ENCODE assay signal across 1 cellular context in the genomic region with DNA sequence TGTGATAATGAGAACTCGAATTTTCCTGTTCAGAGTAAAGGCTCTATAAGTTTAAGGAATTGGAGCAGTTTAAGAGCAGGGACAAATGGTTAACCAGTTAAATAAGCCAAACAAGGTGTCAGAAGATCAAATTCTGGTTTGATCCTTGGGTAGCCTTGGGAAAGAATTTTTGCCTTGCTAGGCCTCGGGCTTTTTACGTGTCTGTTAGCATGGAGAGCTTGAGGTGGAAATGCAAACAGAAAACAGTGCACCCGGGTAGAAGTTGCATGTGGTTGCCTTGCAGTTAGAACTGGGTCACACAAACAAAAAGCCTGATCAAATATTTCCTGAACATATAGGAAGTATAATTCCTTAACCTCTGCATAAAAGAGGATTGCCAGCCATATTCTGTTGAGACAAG.
TF ChIP-seq lines count a peak whose summit lies in the region.

No MANE protein-coding gene starts in this region.

TF ChIP-seq in HepG2, 621 proteins besides CTCF, POLR2A, EP300 and RAD21:
- TF ChIP-seq, protein P1, sequence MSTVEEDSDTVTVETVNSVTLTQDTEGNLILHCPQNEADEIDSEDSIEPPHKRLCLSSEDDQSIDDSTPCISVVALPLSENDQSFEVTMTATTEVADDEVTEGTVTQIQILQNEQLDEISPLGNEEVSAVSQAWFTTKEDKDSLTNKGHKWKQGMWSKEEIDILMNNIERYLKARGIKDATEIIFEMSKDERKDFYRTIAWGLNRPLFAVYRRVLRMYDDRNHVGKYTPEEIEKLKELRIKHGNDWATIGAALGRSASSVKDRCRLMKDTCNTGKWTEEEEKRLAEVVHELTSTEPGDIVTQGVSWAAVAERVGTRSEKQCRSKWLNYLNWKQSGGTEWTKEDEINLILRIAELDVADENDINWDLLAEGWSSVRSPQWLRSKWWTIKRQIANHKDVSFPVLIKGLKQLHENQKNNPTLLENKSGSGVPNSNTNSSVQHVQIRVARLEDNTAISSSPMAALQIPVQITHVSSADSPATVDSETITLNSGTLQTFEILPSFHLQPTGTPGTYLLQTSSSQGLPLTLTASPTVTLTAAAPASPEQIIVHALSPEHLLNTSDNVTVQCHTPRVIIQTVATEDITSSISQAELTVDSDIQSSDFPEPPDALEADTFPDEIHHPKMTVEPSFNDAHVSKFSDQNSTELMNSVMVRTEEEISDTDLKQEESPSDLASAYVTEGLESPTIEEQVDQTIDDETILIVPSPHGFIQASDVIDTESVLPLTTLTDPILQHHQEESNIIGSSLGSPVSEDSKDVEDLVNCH (CRISPR knock-in tag; IDR thresholded peaks at IDR 0.05): no peak
- TF ChIP-seq, protein P2, sequence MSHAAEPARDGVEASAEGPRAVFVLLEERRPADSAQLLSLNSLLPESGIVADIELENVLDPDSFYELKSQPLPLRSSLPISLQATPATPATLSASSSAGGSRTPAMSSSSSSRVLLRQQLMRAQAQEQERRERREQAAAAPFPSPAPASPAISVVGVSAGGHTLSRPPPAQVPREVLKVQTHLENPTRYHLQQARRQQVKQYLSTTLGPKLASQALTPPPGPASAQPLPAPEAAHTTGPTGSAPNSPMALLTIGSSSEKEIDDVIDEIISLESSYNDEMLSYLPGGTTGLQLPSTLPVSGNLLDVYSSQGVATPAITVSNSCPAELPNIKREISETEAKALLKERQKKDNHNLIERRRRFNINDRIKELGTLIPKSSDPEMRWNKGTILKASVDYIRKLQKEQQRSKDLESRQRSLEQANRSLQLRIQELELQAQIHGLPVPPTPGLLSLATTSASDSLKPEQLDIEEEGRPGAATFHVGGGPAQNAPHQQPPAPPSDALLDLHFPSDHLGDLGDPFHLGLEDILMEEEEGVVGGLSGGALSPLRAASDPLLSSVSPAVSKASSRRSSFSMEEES (CRISPR knock-in tag; IDR thresholded peaks at IDR 0.05): no peak
- TF ChIP-seq ZNF746 (CRISPR knock-in tag; IDR thresholded peaks at IDR 0.05): no peak
- TF ChIP-seq, protein P3, sequence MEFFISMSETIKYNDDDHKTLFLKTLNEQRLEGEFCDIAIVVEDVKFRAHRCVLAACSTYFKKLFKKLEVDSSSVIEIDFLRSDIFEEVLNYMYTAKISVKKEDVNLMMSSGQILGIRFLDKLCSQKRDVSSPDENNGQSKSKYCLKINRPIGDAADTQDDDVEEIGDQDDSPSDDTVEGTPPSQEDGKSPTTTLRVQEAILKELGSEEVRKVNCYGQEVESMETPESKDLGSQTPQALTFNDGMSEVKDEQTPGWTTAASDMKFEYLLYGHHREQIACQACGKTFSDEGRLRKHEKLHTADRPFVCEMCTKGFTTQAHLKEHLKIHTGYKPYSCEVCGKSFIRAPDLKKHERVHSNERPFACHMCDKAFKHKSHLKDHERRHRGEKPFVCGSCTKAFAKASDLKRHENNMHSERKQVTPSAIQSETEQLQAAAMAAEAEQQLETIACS (CRISPR knock-in tag; IDR thresholded peaks at IDR 0.05): no peak
- no peak for TF ChIP-seq ZNF672 (CRISPR knock-in tag; IDR thresholded peaks at IDR 0.05)
- TF ChIP-seq ZEB1 (IDR thresholded peaks at IDR 0.05; ENCODE audit: insufficient replicate concordance, low read depth): no peak
- TF ChIP-seq REL (CRISPR knock-in tag; conservative IDR thresholded peaks at IDR 0.05): no peak
- TF ChIP-seq, protein P4, sequence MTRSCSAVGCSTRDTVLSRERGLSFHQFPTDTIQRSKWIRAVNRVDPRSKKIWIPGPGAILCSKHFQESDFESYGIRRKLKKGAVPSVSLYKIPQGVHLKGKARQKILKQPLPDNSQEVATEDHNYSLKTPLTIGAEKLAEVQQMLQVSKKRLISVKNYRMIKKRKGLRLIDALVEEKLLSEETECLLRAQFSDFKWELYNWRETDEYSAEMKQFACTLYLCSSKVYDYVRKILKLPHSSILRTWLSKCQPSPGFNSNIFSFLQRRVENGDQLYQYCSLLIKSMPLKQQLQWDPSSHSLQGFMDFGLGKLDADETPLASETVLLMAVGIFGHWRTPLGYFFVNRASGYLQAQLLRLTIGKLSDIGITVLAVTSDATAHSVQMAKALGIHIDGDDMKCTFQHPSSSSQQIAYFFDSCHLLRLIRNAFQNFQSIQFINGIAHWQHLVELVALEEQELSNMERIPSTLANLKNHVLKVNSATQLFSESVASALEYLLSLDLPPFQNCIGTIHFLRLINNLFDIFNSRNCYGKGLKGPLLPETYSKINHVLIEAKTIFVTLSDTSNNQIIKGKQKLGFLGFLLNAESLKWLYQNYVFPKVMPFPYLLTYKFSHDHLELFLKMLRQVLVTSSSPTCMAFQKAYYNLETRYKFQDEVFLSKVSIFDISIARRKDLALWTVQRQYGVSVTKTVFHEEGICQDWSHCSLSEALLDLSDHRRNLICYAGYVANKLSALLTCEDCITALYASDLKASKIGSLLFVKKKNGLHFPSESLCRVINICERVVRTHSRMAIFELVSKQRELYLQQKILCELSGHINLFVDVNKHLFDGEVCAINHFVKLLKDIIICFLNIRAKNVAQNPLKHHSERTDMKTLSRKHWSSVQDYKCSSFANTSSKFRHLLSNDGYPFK (CRISPR knock-in tag; IDR thresholded peaks at IDR 0.05; ENCODE audit: borderline replicate concordance): no peak
- TF ChIP-seq SETDB1 (CRISPR knock-in tag; IDR thresholded peaks at IDR 0.05; ENCODE audit: borderline replicate concordance): no peak
- no peak for TF ChIP-seq ZNF75D (CRISPR knock-in tag; IDR thresholded peaks at IDR 0.05; ENCODE audit: borderline replicate concordance)
- no peak for TF ChIP-seq ZNF367 (CRISPR knock-in tag; IDR thresholded peaks at IDR 0.05; ENCODE audit: borderline replicate concordance)
- no peak for TF ChIP-seq ZNF550 (CRISPR knock-in tag; IDR thresholded peaks at IDR 0.05; ENCODE audit: borderline replicate concordance)
- TF ChIP-seq, protein P5, sequence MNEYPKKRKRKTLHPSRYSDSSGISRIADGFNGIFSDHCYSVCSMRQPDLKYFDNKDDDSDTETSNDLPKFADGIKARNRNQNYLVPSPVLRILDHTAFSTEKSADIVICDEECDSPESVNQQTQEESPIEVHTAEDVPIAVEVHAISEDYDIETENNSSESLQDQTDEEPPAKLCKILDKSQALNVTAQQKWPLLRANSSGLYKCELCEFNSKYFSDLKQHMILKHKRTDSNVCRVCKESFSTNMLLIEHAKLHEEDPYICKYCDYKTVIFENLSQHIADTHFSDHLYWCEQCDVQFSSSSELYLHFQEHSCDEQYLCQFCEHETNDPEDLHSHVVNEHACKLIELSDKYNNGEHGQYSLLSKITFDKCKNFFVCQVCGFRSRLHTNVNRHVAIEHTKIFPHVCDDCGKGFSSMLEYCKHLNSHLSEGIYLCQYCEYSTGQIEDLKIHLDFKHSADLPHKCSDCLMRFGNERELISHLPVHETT (CRISPR knock-in tag; conservative IDR thresholded peaks at IDR 0.05): no peak
- TF ChIP-seq, protein P6, sequence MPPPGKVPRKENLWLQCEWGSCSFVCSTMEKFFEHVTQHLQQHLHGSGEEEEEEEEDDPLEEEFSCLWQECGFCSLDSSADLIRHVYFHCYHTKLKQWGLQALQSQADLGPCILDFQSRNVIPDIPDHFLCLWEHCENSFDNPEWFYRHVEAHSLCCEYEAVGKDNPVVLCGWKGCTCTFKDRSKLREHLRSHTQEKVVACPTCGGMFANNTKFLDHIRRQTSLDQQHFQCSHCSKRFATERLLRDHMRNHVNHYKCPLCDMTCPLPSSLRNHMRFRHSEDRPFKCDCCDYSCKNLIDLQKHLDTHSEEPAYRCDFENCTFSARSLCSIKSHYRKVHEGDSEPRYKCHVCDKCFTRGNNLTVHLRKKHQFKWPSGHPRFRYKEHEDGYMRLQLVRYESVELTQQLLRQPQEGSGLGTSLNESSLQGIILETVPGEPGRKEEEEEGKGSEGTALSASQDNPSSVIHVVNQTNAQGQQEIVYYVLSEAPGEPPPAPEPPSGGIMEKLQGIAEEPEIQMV (CRISPR knock-in tag; IDR thresholded peaks at IDR 0.05; ENCODE audit: low read depth): no peak
- TF ChIP-seq, protein P7, sequence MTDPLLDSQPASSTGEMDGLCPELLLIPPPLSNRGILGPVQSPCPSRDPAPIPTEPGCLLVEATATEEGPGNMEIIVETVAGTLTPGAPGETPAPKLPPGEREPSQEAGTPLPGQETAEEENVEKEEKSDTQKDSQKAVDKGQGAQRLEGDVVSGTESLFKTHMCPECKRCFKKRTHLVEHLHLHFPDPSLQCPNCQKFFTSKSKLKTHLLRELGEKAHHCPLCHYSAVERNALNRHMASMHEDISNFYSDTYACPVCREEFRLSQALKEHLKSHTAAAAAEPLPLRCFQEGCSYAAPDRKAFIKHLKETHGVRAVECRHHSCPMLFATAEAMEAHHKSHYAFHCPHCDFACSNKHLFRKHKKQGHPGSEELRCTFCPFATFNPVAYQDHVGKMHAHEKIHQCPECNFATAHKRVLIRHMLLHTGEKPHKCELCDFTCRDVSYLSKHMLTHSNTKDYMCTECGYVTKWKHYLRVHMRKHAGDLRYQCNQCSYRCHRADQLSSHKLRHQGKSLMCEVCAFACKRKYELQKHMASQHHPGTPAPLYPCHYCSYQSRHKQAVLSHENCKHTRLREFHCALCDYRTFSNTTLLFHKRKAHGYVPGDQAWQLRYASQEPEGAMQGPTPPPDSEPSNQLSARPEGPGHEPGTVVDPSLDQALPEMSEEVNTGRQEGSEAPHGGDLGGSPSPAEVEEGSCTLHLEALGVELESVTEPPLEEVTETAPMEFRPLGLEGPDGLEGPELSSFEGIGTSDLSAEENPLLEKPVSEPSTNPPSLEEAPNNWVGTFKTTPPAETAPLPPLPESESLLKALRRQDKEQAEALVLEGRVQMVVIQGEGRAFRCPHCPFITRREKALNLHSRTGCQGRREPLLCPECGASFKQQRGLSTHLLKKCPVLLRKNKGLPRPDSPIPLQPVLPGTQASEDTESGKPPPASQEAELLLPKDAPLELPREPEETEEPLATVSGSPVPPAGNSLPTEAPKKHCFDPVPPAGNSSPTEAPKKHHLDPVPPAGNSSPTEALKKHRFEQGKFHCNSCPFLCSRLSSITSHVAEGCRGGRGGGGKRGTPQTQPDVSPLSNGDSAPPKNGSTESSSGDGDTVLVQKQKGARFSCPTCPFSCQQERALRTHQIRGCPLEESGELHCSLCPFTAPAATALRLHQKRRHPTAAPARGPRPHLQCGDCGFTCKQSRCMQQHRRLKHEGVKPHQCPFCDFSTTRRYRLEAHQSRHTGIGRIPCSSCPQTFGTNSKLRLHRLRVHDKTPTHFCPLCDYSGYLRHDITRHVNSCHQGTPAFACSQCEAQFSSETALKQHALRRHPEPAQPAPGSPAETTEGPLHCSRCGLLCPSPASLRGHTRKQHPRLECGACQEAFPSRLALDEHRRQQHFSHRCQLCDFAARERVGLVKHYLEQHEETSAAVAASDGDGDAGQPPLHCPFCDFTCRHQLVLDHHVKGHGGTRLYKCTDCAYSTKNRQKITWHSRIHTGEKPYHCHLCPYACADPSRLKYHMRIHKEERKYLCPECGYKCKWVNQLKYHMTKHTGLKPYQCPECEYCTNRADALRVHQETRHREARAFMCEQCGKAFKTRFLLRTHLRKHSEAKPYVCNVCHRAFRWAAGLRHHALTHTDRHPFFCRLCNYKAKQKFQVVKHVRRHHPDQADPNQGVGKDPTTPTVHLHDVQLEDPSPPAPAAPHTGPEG (CRISPR knock-in tag; IDR thresholded peaks at IDR 0.05): no peak
- TF ChIP-seq ZNF431 (CRISPR knock-in tag; IDR thresholded peaks at IDR 0.05; ENCODE audit: borderline replicate concordance, low read depth): no peak
- no peak for TF ChIP-seq FOXA1 (IDR thresholded peaks at IDR 0.05)
- TF ChIP-seq FOXA1 (CRISPR knock-in tag; IDR thresholded peaks at IDR 0.05): no peak
- TF ChIP-seq RFX5 (IDR thresholded peaks at IDR 0.05; ENCODE audit: low read depth, low read length): no peak
- no peak for TF ChIP-seq U2AF2 (IDR thresholded peaks at IDR 0.05; ENCODE audit: low read depth, low read length)
